Comparison of ENCODE assay signal across 8 cellular contexts in genomic region chr16:14289692-14290340, GRCh38.
A peak's percentile ranks its signal among the peaks of the same experiment; 100 is the strongest.
DNase-seq lines count a peak whose midpoint lies in the region; ATAC-seq and TF ChIP-seq lines count a peak whose summit lies in the region.

No MANE protein-coding gene starts in this region.

- no peak for TF ChIP-seq POLR2A in heart left ventricle (IDR thresholded peaks at IDR 0.05)

- WGBS in mammary epithelial cell (ENCODE audit: low coverage, missing lambda C conversion rate) = 70% methylated on average over 9 of the region's 9 CpGs
- WGBS in heart left ventricle, 4 donors = 40 to 49% (median 43%) methylated on average over 9 of the region's 9 CpGs

- POLR2A ChIA-PET in GM10248 (lab: Yijun Ruan, JAX) = no interaction called here

- H3K4me1 ChIP-seq in mammary epithelial cell (ENCODE audit: insufficient read depth, low read length) = peaks cover 2% of the 10 kb centered on the region
- peaks cover 0 to 27% (median 8%) of the 10 kb centered on the region in 12 donors for H3K4me1 ChIP-seq in heart left ventricle

- H3K36me3 ChIP-seq in mammary epithelial cell (ENCODE audit: insufficient read depth, low read length) (no peaks in the 10 kb centered on the region), heart left ventricle (no peaks in the 10 kb centered on the region)

- H3K27me3 ChIP-seq in mammary epithelial cell (ENCODE audit: insufficient read depth, low read length) (no peaks in the 10 kb centered on the region), heart left ventricle (no peaks in the 10 kb centered on the region)

- ATAC-seq in heart left ventricle = no peak

- CTCF ChIA-PET in GM10248 (lab: Yijun Ruan, JAX) = interaction anchor here (0.6 to 1.9 kb wide), 3 partner anchors 11 to 366 kb away, joined by 3 to 5 read pairs (median 3); no protein-coding TSS in a partner anchor
- CTCF ChIA-PET in mammary epithelial cell (lab: Charles Lee; ENCODE audit: low non-redundant PET) = interaction anchor here (0.6 kb wide), 1 partner anchor 370 kb away, joined by 4 read pairs; the partner anchor contains the start of gene ERCC4

- no TSS peak for BruUV-seq in mammary epithelial cell (replicated peaks; lab: Mats Ljungman, UMichigan)

- H3K4me2 ChIP-seq in mammary epithelial cell (ENCODE audit: insufficient read depth, low read depth, low read length) = no peak overlapping the region

- DNase-seq in AG09309 (ENCODE audit: low read depth) (no peak), GM10248 (ENCODE audit: extremely low spot score) (no peak), NCI-H526 treated with DMSO at 0.1 percent for 48 hours (lab: John Stamatoyannopoulos, UW) (peak; percentile 9), mammary epithelial cell (no peak), SK-N-DZ (ENCODE audit: low spot score) (no peak), SIG-M5 (lab: John Stamatoyannopoulos, UW) (no peak), heart left ventricle (no peak)
- peak; percentile 40 for DNase-seq in stimulated activated CD4-positive, alpha-beta T cell treated with anti-CD3 and anti-CD28 coated beads, Interleukin-4, amount 100 ng/mL, for 24 hours

- dilution Hi-C loops in mammary epithelial cell (cut with HindIII; ENCODE audit: low sequenced_read_pairs) = no loop called here

- no peaks in the 10 kb centered on the region for H4K20me1 ChIP-seq in mammary epithelial cell (ENCODE audit: insufficient read depth, low read length)

- in situ Hi-C loops in mammary epithelial cell (cut with MboI; ENCODE audit: low sequenced_read_pairs in 2 of 2) = loop anchor here (5.0 to 10.0 kb wide), 2 partner anchors 365 to 368 kb away; partner anchors contain the start of gene ERCC4 (in 2 of the 2)

- H3K9ac ChIP-seq in mammary epithelial cell (ENCODE audit: insufficient read depth, low read length) = no peak overlapping the region

- H3K9me3 ChIP-seq in mammary epithelial cell (replicated peaks; ENCODE audit: insufficient read depth, low read length) = peaks cover 4% of the 10 kb centered on the region
- H3K9me3 ChIP-seq in heart left ventricle = peaks cover 0 to 19% (median 12%) of the 10 kb centered on the region in 12 donors

- H2AFZ ChIP-seq in mammary epithelial cell (ENCODE audit: low read depth, low read length) = no peak overlapping the region

- H3K27ac ChIP-seq in mammary epithelial cell (ENCODE audit: insufficient read depth, low read depth, low read length) (no peak overlapping the region), heart left ventricle (no peak overlapping the region)

- H3K4me3 ChIP-seq in AG09309 (ENCODE audit: control insufficient read depth, low read depth, low read length) (no peak overlapping the region), mammary epithelial cell (replicated peaks in 1 of 3; ENCODE audit: insufficient read depth in 1 of 3, low read depth in 2 of 3, low read length in 3 of 3) (no peak overlapping the region), heart left ventricle (no peak overlapping the region)

- peak; percentile 42 for TF ChIP-seq CTCF in AG09309 (IDR thresholded peaks at IDR 0.05; ENCODE audit: control insufficient read depth, insufficient read depth, low read depth, low read length, missing control alignments)
- TF ChIP-seq CTCF in GM10248 (IDR thresholded peaks at IDR 0.05; ENCODE audit: control extremely low read depth, extremely low read depth, low read depth, missing control alignments) = peak; percentile 36
- peak; percentile 52 to 57 for TF ChIP-seq CTCF in mammary epithelial cell (conservative IDR thresholded peaks at IDR 0.05 in 1 of 2, IDR thresholded peaks at IDR 0.05 in 1 of 2; ENCODE audit: extremely low read depth in 1 of 2, insufficient read depth in 1 of 2, low read depth in 1 of 2, low read length in 2 of 2)
- peak in 6 of 12 donors; percentile 30 to 45 (median 33) for TF ChIP-seq CTCF in heart left ventricle (IDR thresholded peaks at IDR 0.05)

- no peaks in the 10 kb centered on the region for H3K79me2 ChIP-seq in mammary epithelial cell (ENCODE audit: insufficient read depth, low read length)

- intact Hi-C loops in mammary epithelial cell (cut with micrococcal nuclease) (loop anchor here (5.0 kb wide), 3 partner anchors 203 to 268 kb away; no protein-coding TSS in a partner anchor), heart left ventricle (cut with DNase I) (loop anchor here in 5 of 10 donors (5.0 to 10.0 kb wide), 3 partner anchors 143 to 368 kb away; partner anchors contain the start of gene ERCC4 (in 5 of the 5))

Comparison
In these comparisons a context has a peak if more than half of its experiments do, and no peak if none do; other contexts are left out.
1. DNase-seq: peak in NCI-H526 treated with DMSO at 0.1 percent for 48 hours (single experiment) and stimulated activated CD4-positive, alpha-beta T cell treated with anti-CD3 and anti-CD28 coated beads, Interleukin-4, amount 100 ng/mL, for 24 hours (single experiment); none in AG09309 (single experiment), GM10248 (single experiment), mammary epithelial cell (single experiment), SK-N-DZ (single experiment), SIG-M5 (single experiment) and heart left ventricle (0 of 5).